29 cellular contexts compared by ENCODE assay signal in genomic region chr11:92411431-92411830, GRCh38.
"Had no signal": no experiment of that assay in that cellular context is flagged by ENCODE, and none has a peak within 500 bp of the region (broad histone marks: within the 10 kb centered on the region; RNA-seq: fewer than 3 reads in every experiment).

No MANE protein-coding gene starts in this region.

- H3K4me3 Mint-ChIP-seq: immature natural killer cell; memory B cell; mesothelial cell of epicardium; naive B cell; natural killer cell treated with Interleukin-12 subunit alpha and Interleukin-12 subunit beta and Interleukin-15 and Interleukin-18, amount 100 ng/mL, for 72 hours had no signal

- H3K9me3 ChIP-seq: gastrocnemius medialis, mucosa of descending colon, prostate gland, right atrium auricular region, stomach, thyroid gland, vagina had no signal

- H3K27me3 ChIP-seq: dorsolateral prefrontal cortex, gastrocnemius medialis, right atrium auricular region, stomach, thyroid gland, vagina had no signal

- H3K27me3 Mint-ChIP-seq: memory B cell; natural killer cell treated with Interleukin-12 subunit alpha and Interleukin-12 subunit beta and Interleukin-15 and Interleukin-18, amount 100 ng/mL, for 72 hours had no signal

- DNase-seq: dorsolateral prefrontal cortex; effector CD4-positive, alpha-beta T cell; foreskin fibroblast; gastrocnemius medialis; immature natural killer cell; islet precursor cell; kidney glomerular epithelial cell; left colon; left ventricle myocardium superior; mucosa of descending colon; naive B cell; stimulated activated CD4-positive, alpha-beta T cell treated with anti-CD3 and anti-CD28 coated beads, Interleukin-12 subunit alpha, Interleukin-12 subunit beta, amount 100 ng/mL, for 4 hours; stimulated activated CD4-positive, alpha-beta T cell treated with anti-CD3 and anti-CD28 coated beads, Interleukin-1b, Interleukin-23, amount 100 ng/mL, for 48 hours; stimulated activated CD4-positive, alpha-beta T cell treated with anti-CD3 and anti-CD28 coated beads, Interleukin-4, amount 100 ng/mL, for 1 hour; stimulated activated CD8-positive, alpha-beta memory T cell treated with anti-CD3 and anti-CD28 coated beads, Interleukin-4, amount 100 ng/mL, for 48 hours; stimulated activated naive CD4-positive, alpha-beta T cell; stomach; thyroid gland had no signal

- H3K27ac ChIP-seq: dorsolateral prefrontal cortex, epithelial cell of prostate, gastrocnemius medialis, prostate gland, right atrium auricular region, stomach, thyroid gland, vagina had no signal

- H3K4me3 ChIP-seq: dorsolateral prefrontal cortex, gastrocnemius medialis, lung, mucosa of descending colon, prostate gland, right atrium auricular region, smooth muscle cell, stomach, thyroid gland, vagina had no signal

- H3K27ac Mint-ChIP-seq: immature natural killer cell; memory B cell; mesothelial cell of epicardium; natural killer cell treated with Interleukin-12 subunit alpha and Interleukin-12 subunit beta and Interleukin-15 and Interleukin-18, amount 100 ng/mL, for 72 hours had no signal

- H3K4me1 ChIP-seq: gastrocnemius medialis, prostate gland, right atrium auricular region, stomach, thyroid gland, vagina had no signal

- H3K9me3 Mint-ChIP-seq: mesothelial cell of epicardium had no signal

- H3K4me1 Mint-ChIP-seq: immature natural killer cell, memory B cell had no signal

- H3K36me3 Mint-ChIP-seq: immature natural killer cell; memory B cell; mesothelial cell of epicardium; naive B cell; natural killer cell treated with Interleukin-12 subunit alpha and Interleukin-12 subunit beta and Interleukin-15 and Interleukin-18, amount 100 ng/mL, for 72 hours had no signal

- H3K36me3 ChIP-seq: gastrocnemius medialis, prostate gland, right atrium auricular region, stomach, thyroid gland, vagina had no signal

- ATAC-seq: esophagus mucosa; gastrocnemius medialis; left colon; left ventricle myocardium superior; mucosa of descending colon; natural killer cell treated with Interleukin-12 subunit alpha and Interleukin-12 subunit beta and Interleukin-15 and Interleukin-18, amount 100 ng/mL, for 72 hours; sciatic nerve had no signal

- H3K4me2 ChIP-seq: smooth muscle cell had no signal
